In genomic region chr2:10316860-10317259, GRCh38 we compare ENCODE assay signal across 1 cellular context.
A peak's percentile ranks its signal among the peaks of the same experiment; 100 is the strongest.
TF ChIP-seq lines count a peak whose summit lies in the region.

No MANE protein-coding gene starts in this region.

TF ChIP-seq in K562, 482 proteins besides CTCF, POLR2A, EP300 and RAD21:
- TF ChIP-seq ZNF347 (CRISPR knock-in tag; IDR thresholded peaks at IDR 0.05; ENCODE audit: low read depth) (no peak), RFX1 (IDR thresholded peaks at IDR 0.05) (peak; percentile 62)
